In genomic region chr9:133132174-133132573, GRCh38 we compare ENCODE assay signal across 9 cellular contexts. TPM values are rescaled to one million over a fixed set of nuclear protein-coding genes. Genes with fewer than 3 reads are reported as not detected.
DNase-seq lines count a peak whose midpoint lies in the region; ATAC-seq, FAIRE-seq and TF ChIP-seq lines count a peak whose summit lies in the region.
"Had no signal": no experiment of that assay in that cellular context is flagged by ENCODE, and none has a peak within 500 bp of the region (broad histone marks: within the 10 kb centered on the region; RNA-seq: fewer than 3 reads in every experiment).

No MANE protein-coding gene starts in this region.

- 87% methylated on average over 16 of the region's 16 CpGs for WGBS in A549 (ENCODE audit: missing lambda C conversion rate)
- WGBS in SK-N-SH (ENCODE audit: low lambda C conversion rate) = 98% methylated on average over 8 of the region's 16 CpGs

- H3K27ac Mint-ChIP-seq in HFFc6 = peak overlapping the region; percentile 100
- peak overlapping the region; percentile 84 for H3K27ac Mint-ChIP-seq in nephron progenitor cell

- FAIRE-seq in A549 (lab: Jason Lieb, UNC) = no peak

- H3K4me3 Mint-ChIP-seq in HFFc6 (no peak overlapping the region), nephron progenitor cell (no peak overlapping the region)

- ATAC-seq in A549 = no peak

- peaks cover 9% of the 10 kb centered on the region; the same call in 1 of the 2 replicates for H3K79me2 ChIP-seq in SK-N-SH (ENCODE audit: insufficient read depth)

- H3K9ac ChIP-seq in SK-N-SH = no peak overlapping the region

- POLR2A ChIA-PET in A549 (lab: Yijun Ruan, JAX) (no interaction called here), SK-N-SH (lab: Yijun Ruan, JAX) (interaction anchor here (2.9 kb wide), 1 partner anchor 13 kb away, joined by 51 read pairs; the partner anchor contains the start of gene RALGDS)

- H4K20me1 ChIP-seq in SK-N-SH (ENCODE audit: insufficient read depth) = peaks cover 61% of the 10 kb centered on the region

- TF ChIP-seq CTCF in A549 (IDR thresholded peaks at IDR 0.05) = no peak
- no peak for TF ChIP-seq CTCF in HFFc6 (IDR thresholded peaks at IDR 0.05)
- no peak for TF ChIP-seq CTCF in nephron progenitor cell (IDR thresholded peaks at IDR 0.05)
- no peak for TF ChIP-seq CTCF in SK-N-SH (IDR thresholded peaks at IDR 0.05)
- TF ChIP-seq CTCF in GM20000 (IDR thresholded peaks at IDR 0.05; ENCODE audit: extremely low read depth, missing control alignments) = no peak

- no peak for DNase-seq in A549 (ENCODE audit: low read depth in 1 of 2, low spot score in 1 of 2)
- no peak for DNase-seq in HFFc6
- DNase-seq in caudate nucleus (lab: John Stamatoyannopoulos, UW) = peak in 11 of 61 donors; percentile 22 to 52 (median 39)
- DNase-seq in nephron progenitor cell = no peak
- no peak for DNase-seq in H7
- DNase-seq in SK-N-SH = no peak
- DNase-seq in middle frontal gyrus (ENCODE audit: extremely low spot score, low spot score) = no peak
- no peak for DNase-seq in GM20000 (ENCODE audit: low spot score)
- DNase-seq: NCI-H446 treated with DMSO at 0.1 percent for 48 hours had no signal

- no peaks in the 10 kb centered on the region for H3K36me3 ChIP-seq in H7 (replicated peaks; ENCODE audit: control insufficient read depth, insufficient read depth, low read length)
- no peaks in the 10 kb centered on the region for H3K36me3 ChIP-seq in SK-N-SH (replicated peaks in 1 of 2; ENCODE audit: control insufficient read depth in 1 of 2, insufficient read depth in 2 of 2, low read length in 1 of 2)

- H3K4me3 ChIP-seq in A549 (no peak overlapping the region), H7 (ENCODE audit: insufficient read depth, low read depth, low read length) (no peak overlapping the region), SK-N-SH (ENCODE audit: low read depth in 2 of 2, low read length in 1 of 2) (no peak overlapping the region)

- peak overlapping the region; percentile 7; the same call in 1 of the 3 replicates for H3K4me2 ChIP-seq in A549
- H3K4me2 ChIP-seq in SK-N-SH = no peak overlapping the region

- H3K4me1 ChIP-seq in A549 (peaks cover 60% of the 10 kb centered on the region), SK-N-SH (ENCODE audit: control insufficient read depth in 1 of 2, insufficient read depth in 2 of 2, low read depth in 1 of 2, low read length in 1 of 2) (peaks cover 27 to 62% of the 10 kb centered on the region in 2 experiments; a peak in 3 of 4 replicates)

- TF ChIP-seq RAD21 in A549 (conservative IDR thresholded peaks at IDR 0.05 in 1 of 2, IDR thresholded peaks at IDR 0.05 in 1 of 2) (no peak), SK-N-SH (IDR thresholded peaks at IDR 0.05; ENCODE audit: low read length) (no peak)

- H3K27me3 Mint-ChIP-seq in HFFc6 (ENCODE audit: insufficient read depth) (no peaks in the 10 kb centered on the region), nephron progenitor cell (ENCODE audit: low read depth, poor library complexity) (peaks cover 2% of the 10 kb centered on the region)

- H3K9me3 Mint-ChIP-seq in HFFc6 (no peaks in the 10 kb centered on the region), nephron progenitor cell (no peaks in the 10 kb centered on the region)

- H3K9me2 ChIP-seq in SK-N-SH = no peaks in the 10 kb centered on the region

- peaks cover 23% of the 10 kb centered on the region for H3F3A ChIP-seq in SK-N-SH (replicated peaks; ENCODE audit: insufficient read depth)

- no peaks in the 10 kb centered on the region for H3K27me3 ChIP-seq in H7 (ENCODE audit: control insufficient read depth, insufficient read depth, low read length)
- H3K27me3 ChIP-seq in SK-N-SH (ENCODE audit: insufficient read depth) = no peaks in the 10 kb centered on the region

- H3K36me3 Mint-ChIP-seq in HFFc6 (ENCODE audit: low read depth) (no peaks in the 10 kb centered on the region), nephron progenitor cell (ENCODE audit: low read depth) (peaks cover 10% of the 10 kb centered on the region)

- TF ChIP-seq POLR2A in A549 (IDR thresholded peaks at IDR 0.05; ENCODE audit: low read length) = no peak

- TF ChIP-seq EP300 in A549 (IDR thresholded peaks at IDR 0.05) (no peak), SK-N-SH (IDR thresholded peaks at IDR 0.05; ENCODE audit: borderline replicate concordance in 1 of 2, low read depth in 1 of 2, low read length in 1 of 2) (no peak)

- H3K9me3 ChIP-seq in A549 = no peaks in the 10 kb centered on the region
- no peaks in the 10 kb centered on the region for H3K9me3 ChIP-seq in SK-N-SH

- no peak overlapping the region for H2AFZ ChIP-seq in SK-N-SH (ENCODE audit: low read depth)

- peaks cover 30% of the 10 kb centered on the region for H3K4me1 Mint-ChIP-seq in HFFc6 (ENCODE audit: low read depth)
- H3K4me1 Mint-ChIP-seq in nephron progenitor cell = peaks cover 38% of the 10 kb centered on the region

- CTCF ChIA-PET in A549 (lab: Yijun Ruan, JAX) = interaction anchor here (0.7 to 39.2 kb wide), 3 partner anchors 14 to 234 kb away, joined by 3 to 1284 read pairs (median 200); partner anchors contain the start of gene RALGDS
- CTCF ChIA-PET in SK-N-SH (lab: Yijun Ruan, JAX) = interaction anchor here (1.4 to 12.1 kb wide), 5 partner anchors 14 to 29 kb away, joined by 5 to 163 read pairs (median 16); no protein-coding TSS in a partner anchor

- H3K27ac ChIP-seq in A549 (0 out of 6 replicates have a peak overlapping the region, but pooled peaks of 1 of the 2 experiments have one; percentile 27), caudate nucleus (ENCODE audit: low read depth, low read length) (peak overlapping the region; percentile 100), SK-N-SH (ENCODE audit: low read depth in 2 of 2, low read length in 1 of 2) (peak overlapping the region in 1 of 2 experiments; percentile 51; a peak in 1 of 4 replicates)

TF ChIP-seq in A549, 52 proteins besides CTCF, POLR2A, EP300 and RAD21 (continues in another document):
- no peak for TF ChIP-seq ESRRA (IDR thresholded peaks at IDR 0.05; ENCODE audit: borderline replicate concordance, low read length)
- no peak for TF ChIP-seq RCOR1 (IDR thresholded peaks at IDR 0.05; ENCODE audit: low read depth, low read length)
- TF ChIP-seq FOXS1 (CRISPR knock-in tag; IDR thresholded peaks at IDR 0.05) = no peak
- TF ChIP-seq BCL3 (IDR thresholded peaks at IDR 0.05) = no peak
- TF ChIP-seq HOXA7 (CRISPR knock-in tag; IDR thresholded peaks at IDR 0.05) = no peak
- TF ChIP-seq JUNB (IDR thresholded peaks at IDR 0.05) = no peak
- no peak for TF ChIP-seq POLR2AphosphoS2 (conservative IDR thresholded peaks at IDR 0.05; ENCODE audit: low read length)
- no peak for TF ChIP-seq CBX8 (IDR thresholded peaks at IDR 0.05)

TF ChIP-seq in SK-N-SH, 30 proteins besides CTCF, POLR2A, EP300 and RAD21 (continues in another document):
- TF ChIP-seq RXRA (IDR thresholded peaks at IDR 0.05; ENCODE audit: borderline replicate concordance, low read depth) (no peak), CHD2 (IDR thresholded peaks at IDR 0.05; ENCODE audit: low read length, partially characterized antibody) (no peak), USF1 (IDR thresholded peaks at IDR 0.05; ENCODE audit: borderline replicate concordance, low read depth) (no peak), TCF12 (IDR thresholded peaks at IDR 0.05) (no peak), FOXM1 (IDR thresholded peaks at IDR 0.05; ENCODE audit: low read depth) (no peak), GATA2 (CRISPR knock-in tag; IDR thresholded peaks at IDR 0.05) (no peak), USF2 (IDR thresholded peaks at IDR 0.05; ENCODE audit: borderline replicate concordance, low read depth, low read length) (no peak), NFIC (IDR thresholded peaks at IDR 0.05; ENCODE audit: borderline replicate concordance) (no peak), TAF1 (IDR thresholded peaks at IDR 0.05; ENCODE audit: borderline replicate concordance, low read depth, low read length) (no peak), MEF2A (IDR thresholded peaks at IDR 0.05; ENCODE audit: borderline replicate concordance, low read depth) (no peak), FOSL2 (IDR thresholded peaks at IDR 0.05; ENCODE audit: borderline replicate concordance, low read depth) (no peak)

RNA-seq across cellular contexts. Expression of gene RALGDS, which starts 11.1 kb away (rescaled TPM):
- polyA plus RNA-seq in A549 (2011; rRNA removed) (12.1 and 14.8 TPM in 2 replicates), A549 (2017; fragmentation: RNase III; extraction: RNeasy Plus Mini Kit Qiagen cat#74134 plus additional on column Dnase treatment) (8.6 to 10.2 TPM (median 8.9 TPM) in 3 replicates), SK-N-SH (2012; rRNA removed) (64.1 and 64.7 TPM in 2 replicates)
- 20.1 and 25.2 TPM in 2 replicates for polyA plus RNA-seq in A549 (2012; cell fraction: cytosol; rRNA removed)
- 64.4 and 72.8 TPM in 2 replicates for polyA plus RNA-seq in A549 (2012; cell fraction: nucleus; rRNA removed)
- 6.9 and 8.3 TPM in 2 replicates for polyA minus RNA-seq in A549 (2011; rRNA and poly(A)+ RNA removed)
- 10 to 100 TPM; 12.1 to 15.8 (median 14.8) TPM for total RNA-seq in HFFc6 (2021; fragmentation: NEBNext Ultra II Directional; extraction: Animal tissue kit (Norgen Biotek cat#: 25700))
- total RNA-seq in H7 (2014; rRNA removed; shearing (Covaris generic)) = 24.4 and 24.6 TPM in 2 replicates
- polyA plus RNA-seq in SK-N-SH (2012; cell fraction: cytosol; rRNA removed) = 29.8 and 47.9 TPM in 2 replicates
- 152 and 169 TPM in 2 replicates for polyA plus RNA-seq in SK-N-SH (2012; cell fraction: nucleus; rRNA removed)

RNA-seq across cellular contexts. Expression of gene GBGT1, which starts 31.5 kb away (rescaled TPM):
- polyA plus RNA-seq in A549 (2011; rRNA removed) (1.7 and 2.7 TPM in 2 replicates), A549 (2017; fragmentation: RNase III; extraction: RNeasy Plus Mini Kit Qiagen cat#74134 plus additional on column Dnase treatment) (1.5 to 2.6 TPM (median 2.4 TPM) in 3 replicates), SK-N-SH (2012; rRNA removed) (0.45 and 0.51 TPM in 2 replicates)
- 1.9 and 3.0 TPM in 2 replicates for polyA plus RNA-seq in A549 (2012; cell fraction: cytosol; rRNA removed)
- polyA plus RNA-seq in A549 (2012; cell fraction: nucleus; rRNA removed) = 5.4 and 6.3 TPM in 2 replicates
- 4.3 and 4.9 TPM in 2 replicates for polyA minus RNA-seq in A549 (2011; rRNA and poly(A)+ RNA removed)
- 1 to 10 TPM; 1.1 to 2.8 (median 1.7) TPM for total RNA-seq in HFFc6 (2021; fragmentation: NEBNext Ultra II Directional; extraction: Animal tissue kit (Norgen Biotek cat#: 25700))
- 6.8 and 7.5 TPM in 2 replicates for total RNA-seq in H7 (2014; rRNA removed; shearing (Covaris generic))
- 0.22 and 0.30 TPM in 2 replicates for polyA plus RNA-seq in SK-N-SH (2012; cell fraction: cytosol; rRNA removed)
- polyA plus RNA-seq in SK-N-SH (2012; cell fraction: nucleus; rRNA removed) = 1.1 and 1.7 TPM in 2 replicates
